Comparison of ENCODE assay signal across 15 cellular contexts in genomic region chr5:32536246-32536645, GRCh38.
"Had no signal": no experiment of that assay in that cellular context is flagged by ENCODE, and none has a peak within 500 bp of the region (broad histone marks: within the 10 kb centered on the region; RNA-seq: fewer than 3 reads in every experiment).

No MANE protein-coding gene starts in this region.

- H3K36me3 ChIP-seq: cardiac muscle cell, esophagus muscularis mucosa, neutrophil, thyroid gland, uterus had no signal

- DNase-seq: activated CD4-positive, alpha-beta T cell treated with anti-CD3 and anti-CD28 coated beads for 4 hours; activated naive CD4-positive, alpha-beta T cell treated with anti-CD3 and anti-CD28 coated beads for 36 hours; activated T-cell treated with anti-CD3 and anti-CD28 coated beads, Interleukin-2, amount 50 U/mL, for 1 hour; glutamatergic neuron; immature natural killer cell; naive thymus-derived CD4-positive, alpha-beta T cell; T1000; thyroid gland; uterus had no signal

- H3K4me3 Mint-ChIP-seq: activated naive CD4-positive, alpha-beta T cell treated with anti-CD3 and anti-CD28 coated beads for 36 hours; immature natural killer cell had no signal

- H3K27ac ChIP-seq: cardiac muscle cell, esophagus muscularis mucosa, neutrophil, thyroid gland, uterus, VCaP had no signal

- H3K4me1 ChIP-seq: uterus had no signal

- H3K4me1 Mint-ChIP-seq: immature natural killer cell had no signal

- H3K27me3 ChIP-seq: cardiac muscle cell, thyroid gland, uterus had no signal

- H3K9me3 ChIP-seq: esophagus muscularis mucosa, neutrophil, thyroid gland, uterus had no signal

- H3K4me3 ChIP-seq: cardiac muscle cell, esophagus muscularis mucosa, lung, skin epidermis, thyroid gland, uterus had no signal

- H3K27me3 Mint-ChIP-seq: naive thymus-derived CD4-positive, alpha-beta T cell had no signal

- H3K9me3 Mint-ChIP-seq: activated naive CD4-positive, alpha-beta T cell treated with anti-CD3 and anti-CD28 coated beads for 36 hours; immature natural killer cell had no signal

- H3K27ac Mint-ChIP-seq: activated naive CD4-positive, alpha-beta T cell treated with anti-CD3 and anti-CD28 coated beads for 36 hours; immature natural killer cell had no signal

- H3K36me3 Mint-ChIP-seq: immature natural killer cell had no signal

- ATAC-seq: naive thymus-derived CD4-positive, alpha-beta T cell had no signal
